11 cellular contexts compared by ENCODE assay signal in genomic region chr3:66452247-66453040, GRCh38. TPM values are rescaled to one million over a fixed set of nuclear protein-coding genes. Genes with fewer than 3 reads are reported as not detected.
DNase-seq lines count a peak whose midpoint lies in the region; ATAC-seq and TF ChIP-seq lines count a peak whose summit lies in the region.
"Had no signal": no experiment of that assay in that cellular context is flagged by ENCODE, and none has a peak within 500 bp of the region (broad histone marks: within the 10 kb centered on the region; RNA-seq: fewer than 3 reads in every experiment).

No MANE protein-coding gene starts in this region.

- H3K9me3 ChIP-seq in HEK293 (ENCODE audit: control insufficient read depth, insufficient read depth, low read depth, low read length) (no peaks in the 10 kb centered on the region), right atrium auricular region (no peaks in the 10 kb centered on the region), stomach (no peaks in the 10 kb centered on the region), SJCRH30 (replicated peaks) (no peaks in the 10 kb centered on the region)

- no peak for TF ChIP-seq EP300 in stomach (IDR thresholded peaks at IDR 0.05)

- no peaks in the 10 kb centered on the region for H3K4me1 ChIP-seq in HEK293 (ENCODE audit: control insufficient read depth, insufficient read depth, low read length)
- peaks cover 0 to 88% of the 10 kb centered on the region in 2 donors for H3K4me1 ChIP-seq in right atrium auricular region
- peaks cover 57 to 98% (median 77%) of the 10 kb centered on the region in 4 donors for H3K4me1 ChIP-seq in stomach
- peaks cover 9% of the 10 kb centered on the region for H3K4me1 ChIP-seq in SJCRH30

- intact Hi-C loops in stomach (cut with DNase I; ENCODE audit: low total_unique reads) = no loop called here

- POLR2A ChIA-PET in HEK293 (lab: Yijun Ruan, JAX) = interaction anchor here (0.7 kb wide), 1 partner anchor 12 kb away, joined by 3 read pairs; no protein-coding TSS in a partner anchor
- POLR2A ChIA-PET in WTC11 (lab: Charles Lee) = no interaction called here

- peaks cover 83% of the 10 kb centered on the region for H3K4me1 Mint-ChIP-seq in WTC11

- H3K36me3 Mint-ChIP-seq in WTC11 = peaks cover 65% of the 10 kb centered on the region
- H3K36me3 Mint-ChIP-seq: mesothelial cell of epicardium had no signal

- no peaks in the 10 kb centered on the region for H3K27me3 Mint-ChIP-seq in WTC11 (ENCODE audit: low read depth)
- H3K27me3 Mint-ChIP-seq: CD4-positive, alpha-beta T cell had no signal

- CTCF ChIA-PET in HEK293 (lab: Yijun Ruan, JAX) = no interaction called here
- CTCF ChIA-PET in WTC11 (lab: Charles Lee) = no interaction called here

- no peak for TF ChIP-seq POLR2A in stomach (IDR thresholded peaks at IDR 0.05)

- peaks cover 0 to 25% of the 10 kb centered on the region in 2 experiments; a peak in 1 of 3 replicates for H3K36me3 ChIP-seq in HEK293 (ENCODE audit: control insufficient read depth in 2 of 2, insufficient read depth in 1 of 2, low read length in 2 of 2)
- peaks cover 5% of the 10 kb centered on the region for H3K36me3 ChIP-seq in right atrium auricular region
- H3K36me3 ChIP-seq in stomach = peaks cover 4 to 15% (median 6%) of the 10 kb centered on the region in 4 donors
- H3K36me3 ChIP-seq in SJCRH30 = no peaks in the 10 kb centered on the region

- H3K27me3 ChIP-seq in right atrium auricular region = no peaks in the 10 kb centered on the region
- no peaks in the 10 kb centered on the region for H3K27me3 ChIP-seq in stomach
- no peaks in the 10 kb centered on the region for H3K27me3 ChIP-seq in SJCRH30

- 58 to 72% (median 67%) methylated on average over 8 of the region's 8 CpGs for WGBS in stomach, 5 donors

- H3K9me3 Mint-ChIP-seq in WTC11 = no peaks in the 10 kb centered on the region
- H3K9me3 Mint-ChIP-seq: CD4-positive, alpha-beta T cell; mesothelial cell of epicardium had no signal

- H3K27ac Mint-ChIP-seq in WTC11 = peak overlapping the region; percentile 32; the same call in 1 of the 2 replicates
- H3K27ac Mint-ChIP-seq: CD4-positive, alpha-beta T cell; mesothelial cell of epicardium had no signal

- TF ChIP-seq CTCF in HEK293 (tag by site-specific recombination; IDR thresholded peaks at IDR 0.05) = no peak
- no peak for TF ChIP-seq CTCF in WTC11 (IDR thresholded peaks at IDR 0.05)
- no peak for TF ChIP-seq CTCF in right atrium auricular region (IDR thresholded peaks at IDR 0.05)
- TF ChIP-seq CTCF in stomach (IDR thresholded peaks at IDR 0.05) = no peak

- no peak overlapping the region for H3K27ac ChIP-seq in HEK293 (ENCODE audit: extremely low read depth, low read depth, low read length)
- H3K27ac ChIP-seq in right atrium auricular region = peak overlapping the region; percentile 76 to 79
- H3K27ac ChIP-seq in stomach = peak overlapping the region in 4 of 5 donors; percentile 58 to 83 (median 76)
- H3K27ac ChIP-seq in SJCRH30 = no peak overlapping the region

- DNase-seq in WTC11 (ENCODE audit: low spot score) (no peak), right atrium auricular region (ENCODE audit: low spot score) (no peak), stomach (no peak), dermis blood vessel endothelial cell (no peak), SJCRH30 (no peak), DMS53 (lab: John Stamatoyannopoulos, UW) (no peak), NCI-H1694 treated with DMSO at 0.1 percent for 48 hours (lab: John Stamatoyannopoulos, UW) (no peak)
- DNase-seq: CD4-positive, alpha-beta T cell; OCI-M1 had no signal

- no peak for ATAC-seq in WTC11

- H3K4me3 Mint-ChIP-seq in WTC11 = no peak overlapping the region
- H3K4me3 Mint-ChIP-seq: CD4-positive, alpha-beta T cell; mesothelial cell of epicardium had no signal

- no peak overlapping the region for H3K4me3 ChIP-seq in HEK293 (ENCODE audit: low read depth, low read length)
- no peak overlapping the region for H3K4me3 ChIP-seq in right atrium auricular region
- H3K4me3 ChIP-seq in stomach = no peak overlapping the region
- no peak overlapping the region for H3K4me3 ChIP-seq in SJCRH30

TF ChIP-seq in HEK293, 187 proteins besides CTCF, POLR2A, EP300 and RAD21:
- TF ChIP-seq AEBP2 (tag by site-specific recombination; IDR thresholded peaks at IDR 0.05; ENCODE audit: borderline replicate concordance) (no peak), FEZF1 (tag by site-specific recombination; IDR thresholded peaks at IDR 0.05) (peak; percentile 40; the same call in 1 of the 2 replicates)

TF ChIP-seq in WTC11, 78 proteins besides CTCF, POLR2A, EP300 and RAD21 (continues in another document):
- no peak for TF ChIP-seq ZNF512 (CRISPR knock-in tag; IDR thresholded peaks at IDR 0.05; ENCODE audit: borderline replicate concordance)
- no peak for TF ChIP-seq PREB (CRISPR knock-in tag; IDR thresholded peaks at IDR 0.05; ENCODE audit: borderline replicate concordance)
- TF ChIP-seq HMGA2 (CRISPR knock-in tag; IDR thresholded peaks at IDR 0.05) = no peak
- TF ChIP-seq GTF2I (CRISPR knock-in tag; conservative IDR thresholded peaks at IDR 0.05) = no peak
- no peak for TF ChIP-seq JAZF1 (CRISPR knock-in tag; IDR thresholded peaks at IDR 0.05)
- no peak for TF ChIP-seq MLX (CRISPR knock-in tag; IDR thresholded peaks at IDR 0.05)
- TF ChIP-seq ZBTB43 (CRISPR knock-in tag; IDR thresholded peaks at IDR 0.05) = no peak
- TF ChIP-seq ERG (CRISPR knock-in tag; IDR thresholded peaks at IDR 0.05) = no peak
- TF ChIP-seq ZBTB21 (CRISPR knock-in tag; IDR thresholded peaks at IDR 0.05; ENCODE audit: borderline replicate concordance) = no peak
- no peak for TF ChIP-seq CBFB (CRISPR knock-in tag; IDR thresholded peaks at IDR 0.05; ENCODE audit: low read depth)

RNA-seq across cellular contexts. Expression of gene LRIG1, which starts 48.4 kb away (rescaled TPM):
- total RNA-seq in WTC11 (2021) (105 to 109 TPM (median 108 TPM) in 3 replicates), right atrium auricular region (100 to 1,000 TPM; 147 to 179 TPM), stomach (100 to 1,000 TPM in 3 of 5 donors, 10 to 100 TPM in 2; 85.8 to 278 (median 101) TPM), dermis blood vessel endothelial cell (33.7 and 71.0 TPM in 2 replicates)
- 10 to 100 TPM; 20.2 to 31.5 (median 21.2) TPM for polyA plus RNA-seq in stomach
- total RNA-seq in SJCRH30 (2014; rRNA removed; shearing (Covaris generic)) = 16.9 and 17.4 TPM in 2 replicates

Comparison
In these comparisons a context has a peak if more than half of its experiments do, and no peak if none do; other contexts are left out.
1. H3K27ac ChIP-seq: peak in right atrium auricular region (2 of 2) and stomach (4 of 5); none in HEK293 (single experiment) and SJCRH30 (single experiment).